ENCODE assay signal across 16 cellular contexts in genomic region chr12:11804130-11804529, GRCh38.
"Had no signal": no experiment of that assay in that cellular context is flagged by ENCODE, and none has a peak within 500 bp of the region (broad histone marks: within the 10 kb centered on the region; RNA-seq: fewer than 3 reads in every experiment).

No MANE protein-coding gene starts in this region.

- FAIRE-seq: endothelial cell of umbilical vein, kidney had no signal

- H3K4me3 Mint-ChIP-seq: activated naive CD8-positive, alpha-beta T cell treated with anti-CD3 and anti-CD28 coated beads, Interleukin-2, amount 50 U/mL, for 24 hours; nephron progenitor cell; T-helper 17 cell had no signal

- H3K4me1 ChIP-seq: ascending aorta, psoas muscle, right lobe of liver had no signal

- H3K27me3 Mint-ChIP-seq: activated naive CD8-positive, alpha-beta T cell treated with anti-CD3 and anti-CD28 coated beads, Interleukin-2, amount 50 U/mL, for 24 hours; T-helper 17 cell had no signal

- DNase-seq: activated CD4-positive, alpha-beta T cell treated with anti-CD3 and anti-CD28 coated beads, Interleukin-2, amount 50 U/mL, for 4 hours; activated CD4-positive, CD25-positive, alpha-beta regulatory T cell; activated naive CD8-positive, alpha-beta T cell treated with anti-CD3 and anti-CD28 coated beads, Interleukin-2, amount 50 U/mL, for 24 hours; activated T-cell treated with anti-CD3 and anti-CD28 coated beads, Interleukin-2, amount 50 U/mL, for 48 hours; kidney; left ventricle myocardium superior; nephron progenitor cell; psoas muscle; right lobe of liver; stimulated activated naive CD4-positive, alpha-beta T cell; substantia nigra; T-helper 17 cell; trophoblast cell had no signal

- H3K27ac ChIP-seq: ascending aorta, psoas muscle, right lobe of liver had no signal

- H3K27ac Mint-ChIP-seq: activated naive CD8-positive, alpha-beta T cell treated with anti-CD3 and anti-CD28 coated beads, Interleukin-2, amount 50 U/mL, for 24 hours; nephron progenitor cell had no signal

- H3K27me3 ChIP-seq: ascending aorta, gastroesophageal sphincter, right lobe of liver had no signal

- H3K9me3 Mint-ChIP-seq: activated naive CD8-positive, alpha-beta T cell treated with anti-CD3 and anti-CD28 coated beads, Interleukin-2, amount 50 U/mL, for 24 hours; nephron progenitor cell had no signal

- ATAC-seq: activated naive CD8-positive, alpha-beta T cell treated with anti-CD3 and anti-CD28 coated beads, Interleukin-2, amount 50 U/mL, for 24 hours; gastroesophageal sphincter; left ventricle myocardium superior; psoas muscle; right lobe of liver; T-helper 17 cell had no signal

- H3K36me3 ChIP-seq: ascending aorta, gastroesophageal sphincter, right lobe of liver had no signal

- H3K4me3 ChIP-seq: ascending aorta, gastroesophageal sphincter, psoas muscle, right lobe of liver had no signal

- H3K9me3 ChIP-seq: ascending aorta, gastroesophageal sphincter, psoas muscle, right lobe of liver had no signal

- H3K4me1 Mint-ChIP-seq: nephron progenitor cell had no signal
